ENCODE assay signal across 8 cellular contexts in the genomic region with DNA sequence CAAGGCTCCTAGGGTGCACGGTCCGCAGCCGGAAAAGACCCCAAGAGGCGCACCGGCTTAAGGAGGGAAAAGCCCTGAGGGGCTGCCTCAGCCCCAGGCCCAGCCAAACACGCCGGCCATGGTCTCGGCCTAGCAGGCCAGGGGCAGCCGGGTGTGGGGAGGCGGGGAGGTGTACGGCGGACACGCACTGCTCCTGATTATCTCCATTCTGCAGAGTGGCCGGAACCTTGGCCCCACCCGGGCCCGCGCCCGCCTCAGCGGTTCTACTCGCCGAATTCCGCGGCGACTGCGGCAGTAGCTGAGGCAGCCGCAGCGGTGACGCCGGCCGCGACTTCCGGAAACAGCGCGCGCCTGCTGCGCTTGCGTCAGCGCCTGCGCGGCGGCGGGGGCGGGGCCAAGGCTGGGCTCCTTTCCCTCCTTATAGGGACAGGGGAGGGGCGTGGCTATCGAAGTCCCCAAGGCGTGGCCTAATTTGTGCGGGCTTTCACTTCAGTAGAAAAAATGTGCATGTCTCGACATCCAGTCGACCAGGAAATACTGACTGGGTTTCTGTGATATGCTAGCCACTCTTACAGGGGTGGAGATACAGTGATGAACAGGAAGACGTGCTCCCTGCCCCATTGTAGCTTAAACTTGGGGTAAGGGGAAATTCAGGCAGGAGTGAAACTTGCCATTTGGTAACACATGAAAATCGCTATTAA. TPM values are rescaled to one million over a fixed set of nuclear protein-coding genes. Genes with fewer than 3 reads are reported as not detected.
DNase-seq lines count a peak whose midpoint lies in the region; ATAC-seq, FAIRE-seq and TF ChIP-seq lines count a peak whose summit lies in the region.

A gene with protein sequence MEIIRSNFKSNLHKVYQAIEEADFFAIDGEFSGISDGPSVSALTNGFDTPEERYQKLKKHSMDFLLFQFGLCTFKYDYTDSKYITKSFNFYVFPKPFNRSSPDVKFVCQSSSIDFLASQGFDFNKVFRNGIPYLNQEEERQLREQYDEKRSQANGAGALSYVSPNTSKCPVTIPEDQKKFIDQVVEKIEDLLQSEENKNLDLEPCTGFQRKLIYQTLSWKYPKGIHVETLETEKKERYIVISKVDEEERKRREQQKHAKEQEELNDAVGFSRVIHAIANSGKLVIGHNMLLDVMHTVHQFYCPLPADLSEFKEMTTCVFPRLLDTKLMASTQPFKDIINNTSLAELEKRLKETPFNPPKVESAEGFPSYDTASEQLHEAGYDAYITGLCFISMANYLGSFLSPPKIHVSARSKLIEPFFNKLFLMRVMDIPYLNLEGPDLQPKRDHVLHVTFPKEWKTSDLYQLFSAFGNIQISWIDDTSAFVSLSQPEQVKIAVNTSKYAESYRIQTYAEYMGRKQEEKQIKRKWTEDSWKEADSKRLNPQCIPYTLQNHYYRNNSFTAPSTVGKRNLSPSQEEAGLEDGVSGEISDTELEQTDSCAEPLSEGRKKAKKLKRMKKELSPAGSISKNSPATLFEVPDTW (minus strand): TSS at position 342 of the 701 bp plus-strand sequence. CDS start 135 bp downstream, at position 207.

- no peak for TF ChIP-seq CTCF in AG09309 (IDR thresholded peaks at IDR 0.05; ENCODE audit: control insufficient read depth, insufficient read depth, low read depth, low read length, missing control alignments)
- TF ChIP-seq CTCF in keratinocyte (optimal IDR thresholded peaks at IDR 0.05 in 1 of 3, IDR thresholded peaks at IDR 0.05 in 1 of 3, conservative IDR thresholded peaks at IDR 0.05 in 1 of 3; ENCODE audit: extremely low read depth in 1 of 3, insufficient read depth in 2 of 3, low read length in 3 of 3), result no peak

- H3K36me3 ChIP-seq in keratinocyte (ENCODE audit: control insufficient read depth in 2 of 2, extremely low read depth in 1 of 2, insufficient read depth in 2 of 2, low read length in 2 of 2), result peaks cover 2 to 10% of the 10 kb centered on the region in 2 experiments

- H3K9ac ChIP-seq in keratinocyte (ENCODE audit: control insufficient read depth, extremely low read depth, insufficient read depth, low read length), result peak within 1 kb of the TSS; percentile 96

- dilution Hi-C loops in keratinocyte (cut with MboI; ENCODE audit: extremely low pct_ligation_motif_present, low sequenced_read_pairs), result no loop called here

- H3K9me3 ChIP-seq in keratinocyte (ENCODE audit: control insufficient read depth, low read depth, low read length), result no peaks in the 10 kb centered on the region

- peak within 1 kb of the TSS; percentile 90 for H3K27ac ChIP-seq in keratinocyte (ENCODE audit: control insufficient read depth, insufficient read depth, low read length)

- no peaks in the 10 kb centered on the region for H4K20me1 ChIP-seq in keratinocyte (ENCODE audit: control insufficient read depth, extremely low read depth, insufficient read depth, low read length)

- H3K27me3 ChIP-seq in keratinocyte (ENCODE audit: control insufficient read depth, extremely low read depth, insufficient read depth, low read length), result no peaks in the 10 kb centered on the region

- no peak for FAIRE-seq in keratinocyte (lab: Jason Lieb, UNC)

- peak within 1 kb of the TSS; percentile 93 for H3K4me2 ChIP-seq in keratinocyte (ENCODE audit: control insufficient read depth, extremely low read depth, insufficient read depth, low read depth, low read length)

- peaks cover 37% of the 10 kb centered on the region for H3K79me2 ChIP-seq in keratinocyte (ENCODE audit: control insufficient read depth, insufficient read depth, low read length)

- ATAC-seq in GM19043 (IDR thresholded peaks at IDR 0.05; ENCODE audit: low read depth, unreplicated experiment) (peak; percentile 44), HG03378 (IDR thresholded peaks at IDR 0.05; ENCODE audit: unreplicated experiment) (peak; percentile 35)

- peak within 1 kb of the TSS; percentile 58 for H2AFZ ChIP-seq in keratinocyte (ENCODE audit: control insufficient read depth, low read length)

- DNase-seq in AG09309 (ENCODE audit: low read depth), result peak; percentile 82
- peak; percentile 76 for DNase-seq in NCI-H510A (lab: John Stamatoyannopoulos, UW)
- DNase-seq in activated CD4-positive, alpha-beta T cell treated with anti-CD3 and anti-CD28 coated beads for 1 hour, result peak; percentile 96
- peak; percentile 27 to 72 for DNase-seq in cerebellar nuclear complex (lab: John Stamatoyannopoulos, UW)
- DNase-seq in keratinocyte (ENCODE audit: low read depth, low spot score), result peak; percentile 81
- DNase-seq in stimulated activated CD4-positive, alpha-beta T cell treated with anti-CD3 and anti-CD28 coated beads, Interleukin-12 subunit alpha, Interleukin-12 subunit beta, amount 100 ng/mL, for 48 hours (ENCODE audit: low read depth in 2 of 3, low spot score in 1 of 3), result peak; percentile 96 to 97 (median 96)

- H3K9me1 ChIP-seq in keratinocyte (ENCODE audit: control insufficient read depth, extremely low read depth, insufficient read depth, low read length), result no peaks in the 10 kb centered on the region

- H3K4me3 ChIP-seq in AG09309 (ENCODE audit: control insufficient read depth, low read depth, low read length) (peak within 1 kb of the TSS; percentile 63), keratinocyte (ENCODE audit: control insufficient read depth in 2 of 3, extremely low read depth in 1 of 3, insufficient read depth in 2 of 3, low read depth in 1 of 3, low read length in 3 of 3) (peak within 1 kb of the TSS; percentile 84 to 96 (median 91))

- peaks cover 29% of the 10 kb centered on the region for H3K4me1 ChIP-seq in keratinocyte (ENCODE audit: control insufficient read depth, extremely low read depth, insufficient read depth, low read length)

RNA-seq across cellular contexts. Expression of the gene that starts here (rescaled TPM):
- 29.4 to 40.8 TPM (median 33.9 TPM) in 3 replicates for polyA plus RNA-seq in keratinocyte
- polyA plus RNA-seq in keratinocyte (2011; ENCODE audit: low read depth), result 56.8 TPM
- 39.4 and 55.5 TPM in 2 replicates for polyA plus RNA-seq in keratinocyte (2011; cell fraction: cytosol; rRNA removed)
- 50.5 and 52.9 TPM in 2 replicates for polyA plus RNA-seq in keratinocyte (2011; cell fraction: nucleus; rRNA removed)
- polyA plus RNA-seq in keratinocyte (2012; ENCODE audit: low replicate concordance), result 21.2 and 33.8 TPM in 2 replicates
- polyA minus RNA-seq in keratinocyte, result 18.7 to 37.7 TPM (median 32.4 TPM) in 3 replicates
- polyA minus RNA-seq in keratinocyte (2011; cell fraction: cytosol; rRNA and poly(A)+ RNA removed), result 22.8 TPM
- polyA minus RNA-seq in keratinocyte (2011; cell fraction: nucleus; rRNA and poly(A)+ RNA removed), result 19.1 and 42.3 TPM in 2 replicates

Comparison
In these comparisons a context has a peak if more than half of its experiments do, and no peak if none do; other contexts are left out.
1. Peak in every context shown above with its lines: DNase-seq, ATAC-seq, H3K4me3 ChIP-seq and H3K27ac ChIP-seq.